12 cellular contexts compared by ENCODE assay signal in the genomic region with DNA sequence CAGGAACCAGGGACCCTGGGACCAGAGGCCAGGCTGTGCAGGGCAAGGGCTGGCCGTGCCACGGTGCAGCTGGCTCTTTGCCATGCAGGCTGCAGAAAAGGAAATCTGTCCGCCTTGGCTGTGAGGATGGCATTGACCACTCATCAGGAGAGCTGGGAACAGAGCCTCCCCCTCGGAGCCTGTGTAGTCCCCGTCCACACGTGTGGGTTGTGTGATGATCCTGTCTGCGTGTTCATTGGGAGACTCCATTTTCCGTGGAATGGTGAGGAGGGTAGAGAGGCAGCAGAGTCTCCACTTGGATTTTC. TPM values are rescaled to one million over a fixed set of nuclear protein-coding genes. Genes with fewer than 3 reads are reported as not detected.
DNase-seq lines count a peak whose midpoint lies in the region; ATAC-seq and TF ChIP-seq lines count a peak whose summit lies in the region.
"Had no signal": no experiment of that assay in that cellular context is flagged by ENCODE, and none has a peak within 500 bp of the region (broad histone marks: within the 10 kb centered on the region; RNA-seq: fewer than 3 reads in every experiment).

No MANE protein-coding gene starts in this region.

- H3K4me3 ChIP-seq in ovary = no peak overlapping the region
- H3K4me3 ChIP-seq: SK-N-MC had no signal

- H3K27ac Mint-ChIP-seq in CD4-positive, alpha-beta T cell = peak overlapping the region; percentile 33
- peak overlapping the region; percentile 26 for H3K27ac Mint-ChIP-seq in endothelial cell (ENCODE audit: unreplicated experiment)
- H3K27ac Mint-ChIP-seq: activated naive CD4-positive, alpha-beta T cell treated with anti-CD3 and anti-CD28 coated beads, Interleukin-2, amount 50 U/mL, for 24 hours; stimulated activated naive CD8-positive, alpha-beta T cell treated with anti-CD3 and anti-CD28 coated beads, Interleukin-15, Interleukin-2, amounts not matched to agents 100 ng/mL and 50 ng/mL, for 24 hours had no signal

- 46 to 60% (median 54%) methylated on average over 8 of the region's 8 CpGs for WGBS in ovary, 3 donors

- peaks cover 57% of the 10 kb centered on the region for H3K4me1 Mint-ChIP-seq in CD4-positive, alpha-beta T cell (ENCODE audit: low read depth)
- peaks cover 51% of the 10 kb centered on the region for H3K4me1 Mint-ChIP-seq in endothelial cell (ENCODE audit: unreplicated experiment)

- H3K9me3 Mint-ChIP-seq in CD4-positive, alpha-beta T cell = no peaks in the 10 kb centered on the region
- no peaks in the 10 kb centered on the region for H3K9me3 Mint-ChIP-seq in endothelial cell (ENCODE audit: unreplicated experiment)
- H3K9me3 Mint-ChIP-seq: activated naive CD4-positive, alpha-beta T cell treated with anti-CD3 and anti-CD28 coated beads, Interleukin-2, amount 50 U/mL, for 24 hours; immature natural killer cell; stimulated activated naive CD8-positive, alpha-beta T cell treated with anti-CD3 and anti-CD28 coated beads, Interleukin-15, Interleukin-2, amounts not matched to agents 100 ng/mL and 50 ng/mL, for 24 hours had no signal

- no peak for TF ChIP-seq POLR2A in ovary (IDR thresholded peaks at IDR 0.05)

- peaks cover 44% of the 10 kb centered on the region for H3K36me3 Mint-ChIP-seq in CD4-positive, alpha-beta T cell (ENCODE audit: low read depth)
- H3K36me3 Mint-ChIP-seq in endothelial cell (ENCODE audit: low read depth, unreplicated experiment) = peaks cover 28% of the 10 kb centered on the region

- H3K27me3 Mint-ChIP-seq in CD4-positive, alpha-beta T cell = no peaks in the 10 kb centered on the region
- peaks cover 11% of the 10 kb centered on the region for H3K27me3 Mint-ChIP-seq in endothelial cell (ENCODE audit: unreplicated experiment)
- H3K27me3 Mint-ChIP-seq: activated naive CD4-positive, alpha-beta T cell treated with anti-CD3 and anti-CD28 coated beads, Interleukin-2, amount 50 U/mL, for 24 hours; stimulated activated naive CD8-positive, alpha-beta T cell treated with anti-CD3 and anti-CD28 coated beads, Interleukin-15, Interleukin-2, amounts not matched to agents 100 ng/mL and 50 ng/mL, for 24 hours had no signal

- no peak overlapping the region for H3K4me3 Mint-ChIP-seq in CD4-positive, alpha-beta T cell
- H3K4me3 Mint-ChIP-seq in endothelial cell (ENCODE audit: unreplicated experiment) = peak overlapping the region; percentile 6
- H3K4me3 Mint-ChIP-seq: activated naive CD4-positive, alpha-beta T cell treated with anti-CD3 and anti-CD28 coated beads, Interleukin-2, amount 50 U/mL, for 24 hours; immature natural killer cell; stimulated activated naive CD8-positive, alpha-beta T cell treated with anti-CD3 and anti-CD28 coated beads, Interleukin-15, Interleukin-2, amounts not matched to agents 100 ng/mL and 50 ng/mL, for 24 hours had no signal

- POLR2A ChIA-PET in CD4-positive, alpha-beta T cell (lab: Charles Lee) = no interaction called here

- H3K36me3 ChIP-seq in ovary = no peaks in the 10 kb centered on the region

- TF ChIP-seq EP300 in ovary (IDR thresholded peaks at IDR 0.05) = no peak

- no peak for ATAC-seq in CD4-positive, alpha-beta T cell (ENCODE audit: poor library complexity)

- H3K9me3 ChIP-seq in CD4-positive, alpha-beta T cell (ENCODE audit: control insufficient read depth, low read length) = no peaks in the 10 kb centered on the region
- H3K9me3 ChIP-seq in ovary = no peaks in the 10 kb centered on the region

- CTCF ChIA-PET in CD4-positive, alpha-beta T cell (lab: Charles Lee) = no interaction called here

- no peak for TF ChIP-seq CTCF in CD4-positive, alpha-beta T cell (IDR thresholded peaks at IDR 0.05)
- TF ChIP-seq CTCF in endothelial cell (IDR thresholded peaks at IDR 0.05; ENCODE audit: unreplicated experiment) (no peak), ovary (IDR thresholded peaks at IDR 0.05) (no peak)

- intact Hi-C loops in CD4-positive, alpha-beta T cell (cut with DNase I, micrococcal nuclease) = no loop called here
- intact Hi-C loops in ovary (cut with DNase I) = no loop called here

- DNase-seq in CD4-positive, alpha-beta T cell = no peak
- DNase-seq in NCI-H69 (lab: John Stamatoyannopoulos, UW) (peak; percentile 72), endothelial cell (ENCODE audit: low spot score) (no peak), ovary (peak in 1 of 5 donors; percentile 59), inferior parietal cortex (ENCODE audit: extremely low spot score) (no peak), NCI-H2171 (lab: John Stamatoyannopoulos, UW) (no peak), RPMI8226 (no peak)
- DNase-seq: immature natural killer cell, KBM-7 had no signal

- H3K27ac ChIP-seq in CD4-positive, alpha-beta T cell (ENCODE audit: low read depth, low read length) = no peak overlapping the region
- H3K27ac ChIP-seq in ovary = peak overlapping the region; percentile 10 to 19

- no peaks in the 10 kb centered on the region for H3K27me3 ChIP-seq in CD4-positive, alpha-beta T cell (ENCODE audit: control insufficient read depth, insufficient read depth, low read length)
- H3K27me3 ChIP-seq in ovary = no peaks in the 10 kb centered on the region

- H3K4me1 ChIP-seq in ovary (ENCODE audit: insufficient read depth) = peaks cover 34% of the 10 kb centered on the region

RNA-seq across cellular contexts. Expression of a gene that starts 47.7 kb away (rescaled TPM):
- 10 to 100 TPM; 80.6 to 87.8 TPM for total RNA-seq in CD4-positive, alpha-beta T cell
- 120 TPM for total RNA-seq in endothelial cell (ENCODE audit: unreplicated experiment)
- total RNA-seq in ovary = 10 to 100 TPM; 44.9 to 98.5 (median 78.6) TPM
- 10 to 100 TPM; 40.8 to 44.7 TPM for polyA plus RNA-seq in ovary
